38 cellular contexts compared by ENCODE assay signal in the genomic region with DNA sequence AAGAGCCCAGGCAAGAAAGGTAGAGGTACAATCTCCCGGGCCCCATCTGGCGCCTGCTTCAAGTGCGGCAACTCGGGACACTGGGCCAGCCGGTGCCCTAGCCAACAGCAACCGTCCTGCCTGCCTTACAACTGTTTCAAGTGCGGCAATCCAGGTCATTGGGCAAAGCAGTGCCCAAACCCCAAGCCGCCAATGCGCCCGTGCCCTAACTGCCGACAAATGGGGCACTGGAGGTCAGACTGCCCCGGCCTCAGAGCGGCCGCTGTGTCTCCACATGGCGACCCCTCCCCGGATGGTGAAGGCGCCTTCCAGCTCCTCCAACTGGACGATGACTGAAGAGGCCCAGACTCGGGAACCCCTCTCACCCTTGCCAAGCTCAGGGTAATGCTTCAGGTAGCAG. TPM values are rescaled to one million over a fixed set of nuclear protein-coding genes. Genes with fewer than 3 reads are reported as not detected.
"Had no signal": no experiment of that assay in that cellular context is flagged by ENCODE, and none has a peak within 500 bp of the region (broad histone marks: within the 10 kb centered on the region; RNA-seq: fewer than 3 reads in every experiment).

No MANE protein-coding gene starts in this region.

- H3K27ac ChIP-seq: adrenal gland, body of pancreas, brain microvascular endothelial cell, breast epithelium, VCaP had no signal

- H3K36me3 ChIP-seq: adrenal gland, brain microvascular endothelial cell, breast epithelium had no signal

- DNase-seq: activated B cell treated with CpG ODN at 0.5 μM for 24 hours; activated CD4-positive, alpha-beta memory T cell treated with anti-CD3 and anti-CD28 coated beads for 36 hours; activated CD4-positive, alpha-beta T cell treated with anti-CD3 and anti-CD28 coated beads for 4 hours; activated CD4-positive, alpha-beta T cell treated with anti-CD3 and anti-CD28 coated beads, Interleukin-2, amount 50 U/mL, for 1 hour; activated CD4-positive, alpha-beta T cell treated with anti-CD3 and anti-CD28 coated beads, Interleukin-2, amount 50 U/mL, for 4 hours; activated CD4-positive, CD25-positive, alpha-beta regulatory T cell treated with anti-CD3 and anti-CD28 coated beads, Interleukin-2, amount 50 U/mL, for 72 hours; activated CD8-positive, alpha-beta memory T cell treated with anti-CD3 and anti-CD28 coated beads, Interleukin-2, amount 50 U/mL, for 4 hours; activated CD8-positive, alpha-beta T cell treated with anti-CD3 and anti-CD28 coated beads for 36 hours; activated gamma-delta T cell treated with Interleukin-2 at 50 U/mL for 16 hours; activated naive CD4-positive, alpha-beta T cell; activated naive CD4-positive, alpha-beta T cell treated with anti-CD3 and anti-CD28 coated beads for 36 hours; activated naive CD4-positive, alpha-beta T cell treated with anti-CD3 and anti-CD28 coated beads, Interleukin-2, amount 50 U/mL, for 16 hours; activated naive CD8-positive, alpha-beta T cell treated with anti-CD3 and anti-CD28 coated beads for 36 hours; activated T-cell treated with anti-CD3 and anti-CD28 coated beads for 4 hours; activated T-cell treated with anti-CD3 and anti-CD28 coated beads, Interleukin-2, amount 50 U/mL, for 1 hour; activated T-cell treated with anti-CD3 and anti-CD28 coated beads, Interleukin-2, amount 50 U/mL, for 4 hours; activated T-cell treated with anti-CD3 and anti-CD28 coated beads, Interleukin-2, amount 50 U/mL, for 72 hours; adrenal gland; amniotic stem cell; aorta; body of pancreas; brain microvascular endothelial cell; central memory CD4-positive, alpha-beta T cell; T-helper 1 cell; T-helper 2 cell; T-helper 9 cell had no signal

- H3K4me3 Mint-ChIP-seq: activated B cell treated with CpG ODN at 0.5 μM for 24 hours; activated CD4-positive, alpha-beta memory T cell treated with anti-CD3 and anti-CD28 coated beads for 36 hours; activated CD4-positive, alpha-beta T cell treated with anti-CD3 and anti-CD28 coated beads, Interleukin-2, amount 10 ng/mL, durations not matched to agents 24 days and 14 days; activated CD8-positive, alpha-beta T cell treated with anti-CD3 and anti-CD28 coated beads for 36 hours; activated naive CD4-positive, alpha-beta T cell treated with anti-CD3 and anti-CD28 coated beads for 36 hours; activated naive CD8-positive, alpha-beta T cell treated with anti-CD3 and anti-CD28 coated beads for 36 hours; activated T-cell treated with anti-CD3 and anti-CD28 coated beads, Interleukin-2, amount 50 U/mL, for 4 hours; activated T-cell treated with anti-CD3 and anti-CD28 coated beads, Interleukin-2, amount 50 U/mL, for 72 hours; activated T-helper 1 cell treated with anti-CD3 and anti-CD28 coated beads, Interleukin-12 subunit alpha, Interleukin-12 subunit beta, Interleukin-2, Interleukin-4 antibody, amounts not matched to agents 30 ng/mL and 10 ng/mL and 1 ng/mL, durations not matched to agents 14 hours and 24 hours and 36 hours; activated T-helper 17 cell treated with anti-CD3 and anti-CD28 coated beads, Interleukin-2, amount 50 U/mL, for 72 hours; T-helper 1 cell treated with Interleukin-12 subunit alpha and Interleukin-12 subunit beta and Interleukin-4 antibody, amounts not matched to agents 30 μg/mL and 1 μg/mL, for 36 hours; T-helper 2 cell treated with Interferon-gamma antibody and Interleukin-4, amounts not matched to agents 5 μg/mL and 100 μg/mL, for 36 hours had no signal

- H3K9me3 ChIP-seq: adrenal gland, body of pancreas had no signal

- H3K4me3 ChIP-seq: adrenal gland, body of pancreas, breast epithelium had no signal

- H3K36me3 Mint-ChIP-seq: activated CD4-positive, alpha-beta memory T cell treated with anti-CD3 and anti-CD28 coated beads for 36 hours had no signal

- H3K4me1 ChIP-seq: adrenal gland, body of pancreas, breast epithelium had no signal

- ATAC-seq: activated CD8-positive, alpha-beta T cell treated with anti-CD3 and anti-CD28 coated beads for 36 hours; activated naive CD4-positive, alpha-beta T cell treated with anti-CD3 and anti-CD28 coated beads, Interleukin-2, amount 50 U/mL, for 72 hours; activated T-cell treated with anti-CD3 and anti-CD28 coated beads, Interleukin-2, amount 50 U/mL, for 4 hours; activated T-cell treated with anti-CD3 and anti-CD28 coated beads, Interleukin-2, amount 50 U/mL, for 72 hours; activated T-helper 17 cell treated with anti-CD3 and anti-CD28 coated beads, Interleukin-2, amount 50 U/mL, for 72 hours; body of pancreas had no signal

- H3K27me3 Mint-ChIP-seq: activated B cell treated with CpG ODN at 0.5 μM for 24 hours; activated CD4-positive, alpha-beta memory T cell treated with anti-CD3 and anti-CD28 coated beads for 36 hours; activated CD4-positive, alpha-beta T cell treated with anti-CD3 and anti-CD28 coated beads, Interleukin-2, amount 10 ng/mL, durations not matched to agents 24 days and 14 days; activated CD8-positive, alpha-beta T cell treated with anti-CD3 and anti-CD28 coated beads for 36 hours; activated naive CD8-positive, alpha-beta T cell treated with anti-CD3 and anti-CD28 coated beads for 36 hours had no signal

- H3K4me1 Mint-ChIP-seq: activated B cell treated with CpG ODN at 0.5 μM for 24 hours; activated CD4-positive, alpha-beta T cell treated with anti-CD3 and anti-CD28 coated beads, Interleukin-2, amount 10 ng/mL, durations not matched to agents 24 days and 14 days; activated naive CD8-positive, alpha-beta T cell treated with anti-CD3 and anti-CD28 coated beads for 36 hours; activated T-helper 17 cell treated with anti-CD3 and anti-CD28 coated beads, Interleukin-2, amount 50 U/mL, for 72 hours had no signal

- H3K27ac Mint-ChIP-seq: activated B cell treated with CpG ODN at 0.5 μM for 24 hours; activated CD4-positive, alpha-beta memory T cell treated with anti-CD3 and anti-CD28 coated beads for 36 hours; activated CD4-positive, alpha-beta T cell treated with anti-CD3 and anti-CD28 coated beads, Interleukin-2, amount 10 ng/mL, durations not matched to agents 24 days and 14 days; activated CD8-positive, alpha-beta T cell treated with anti-CD3 and anti-CD28 coated beads for 36 hours; activated naive CD4-positive, alpha-beta T cell treated with anti-CD3 and anti-CD28 coated beads for 36 hours; activated naive CD8-positive, alpha-beta T cell treated with anti-CD3 and anti-CD28 coated beads for 36 hours; activated T-cell treated with anti-CD3 and anti-CD28 coated beads, Interleukin-2, amount 50 U/mL, for 72 hours; activated T-helper 1 cell treated with anti-CD3 and anti-CD28 coated beads, Interleukin-12 subunit alpha, Interleukin-12 subunit beta, Interleukin-2, Interleukin-4 antibody, amounts not matched to agents 30 ng/mL and 10 ng/mL and 1 ng/mL, durations not matched to agents 14 hours and 24 hours and 36 hours; activated T-helper 17 cell treated with anti-CD3 and anti-CD28 coated beads, Interleukin-2, amount 50 U/mL, for 72 hours; T-helper 1 cell treated with Interleukin-12 subunit alpha and Interleukin-12 subunit beta and Interleukin-4 antibody, amounts not matched to agents 30 μg/mL and 1 μg/mL, for 36 hours; T-helper 2 cell treated with Interferon-gamma antibody and Interleukin-4, amounts not matched to agents 5 μg/mL and 100 μg/mL, for 36 hours had no signal

- H3K27me3 ChIP-seq: adrenal gland, body of pancreas, brain microvascular endothelial cell, breast epithelium had no signal

RNA-seq across cellular contexts. Expression of a gene that starts 11.4 kb away (rescaled TPM):
- total RNA-seq: activated B cell treated with CpG ODN at 0.5 μM for 24 hours; activated CD4-positive, alpha-beta memory T cell treated with anti-CD3 and anti-CD28 coated beads for 36 hours; activated CD4-positive, alpha-beta T cell treated with anti-CD3 and anti-CD28 coated beads, Interleukin-2, amount 10 ng/mL, durations not matched to agents 24 days and 14 days; activated CD8-positive, alpha-beta memory T cell treated with anti-CD3 and anti-CD28 coated beads for 36 hours; activated CD8-positive, alpha-beta T cell treated with anti-CD3 and anti-CD28 coated beads for 36 hours; activated naive CD4-positive, alpha-beta T cell treated with anti-CD3 and anti-CD28 coated beads for 36 hours; activated naive CD4-positive, alpha-beta T cell treated with anti-CD3 and anti-CD28 coated beads, Interleukin-2, amount 50 U/mL, for 72 hours; activated naive CD8-positive, alpha-beta T cell treated with anti-CD3 and anti-CD28 coated beads for 36 hours; activated T-cell treated with anti-CD3 and anti-CD28 coated beads, Interleukin-2, amount 50 U/mL, for 4 hours; activated T-cell treated with anti-CD3 and anti-CD28 coated beads, Interleukin-2, amount 50 U/mL, for 72 hours; activated T-helper 1 cell treated with anti-CD3 and anti-CD28 coated beads, Interleukin-12 subunit alpha, Interleukin-12 subunit beta, Interleukin-2, Interleukin-4 antibody, amounts not matched to agents 30 ng/mL and 10 ng/mL and 1 ng/mL, durations not matched to agents 14 hours and 24 hours and 36 hours; activated T-helper 17 cell treated with anti-CD3 and anti-CD28 coated beads, Interleukin-2, amount 50 U/mL, for 72 hours; adrenal gland; aorta; astrocyte; body of pancreas; breast epithelium; cardiac septum; cerebellum had no signal
- polyA plus RNA-seq: adrenal gland, aorta had no signal

RNA-seq across cellular contexts. Expression of a gene that starts 37.6 kb away (rescaled TPM):
- total RNA-seq: activated B cell treated with CpG ODN at 0.5 μM for 24 hours; activated CD4-positive, alpha-beta memory T cell treated with anti-CD3 and anti-CD28 coated beads for 36 hours; activated CD4-positive, alpha-beta T cell treated with anti-CD3 and anti-CD28 coated beads, Interleukin-2, amount 10 ng/mL, durations not matched to agents 24 days and 14 days; activated CD8-positive, alpha-beta memory T cell treated with anti-CD3 and anti-CD28 coated beads for 36 hours; activated CD8-positive, alpha-beta T cell treated with anti-CD3 and anti-CD28 coated beads for 36 hours; activated naive CD4-positive, alpha-beta T cell treated with anti-CD3 and anti-CD28 coated beads for 36 hours; activated naive CD4-positive, alpha-beta T cell treated with anti-CD3 and anti-CD28 coated beads, Interleukin-2, amount 50 U/mL, for 72 hours; activated naive CD8-positive, alpha-beta T cell treated with anti-CD3 and anti-CD28 coated beads for 36 hours; activated T-cell treated with anti-CD3 and anti-CD28 coated beads, Interleukin-2, amount 50 U/mL, for 4 hours; activated T-cell treated with anti-CD3 and anti-CD28 coated beads, Interleukin-2, amount 50 U/mL, for 72 hours; activated T-helper 1 cell treated with anti-CD3 and anti-CD28 coated beads, Interleukin-12 subunit alpha, Interleukin-12 subunit beta, Interleukin-2, Interleukin-4 antibody, amounts not matched to agents 30 ng/mL and 10 ng/mL and 1 ng/mL, durations not matched to agents 14 hours and 24 hours and 36 hours; activated T-helper 17 cell treated with anti-CD3 and anti-CD28 coated beads, Interleukin-2, amount 50 U/mL, for 72 hours; adrenal gland; aorta; astrocyte; body of pancreas; breast epithelium; cardiac septum; cerebellum had no signal
- polyA plus RNA-seq: adrenal gland, aorta had no signal

RNA-seq across cellular contexts. Expression of a gene that starts 37.7 kb away (rescaled TPM):
- total RNA-seq: activated B cell treated with CpG ODN at 0.5 μM for 24 hours; activated CD4-positive, alpha-beta memory T cell treated with anti-CD3 and anti-CD28 coated beads for 36 hours; activated CD4-positive, alpha-beta T cell treated with anti-CD3 and anti-CD28 coated beads, Interleukin-2, amount 10 ng/mL, durations not matched to agents 24 days and 14 days; activated CD8-positive, alpha-beta memory T cell treated with anti-CD3 and anti-CD28 coated beads for 36 hours; activated CD8-positive, alpha-beta T cell treated with anti-CD3 and anti-CD28 coated beads for 36 hours; activated naive CD4-positive, alpha-beta T cell treated with anti-CD3 and anti-CD28 coated beads for 36 hours; activated naive CD4-positive, alpha-beta T cell treated with anti-CD3 and anti-CD28 coated beads, Interleukin-2, amount 50 U/mL, for 72 hours; activated naive CD8-positive, alpha-beta T cell treated with anti-CD3 and anti-CD28 coated beads for 36 hours; activated T-cell treated with anti-CD3 and anti-CD28 coated beads, Interleukin-2, amount 50 U/mL, for 4 hours; activated T-cell treated with anti-CD3 and anti-CD28 coated beads, Interleukin-2, amount 50 U/mL, for 72 hours; activated T-helper 1 cell treated with anti-CD3 and anti-CD28 coated beads, Interleukin-12 subunit alpha, Interleukin-12 subunit beta, Interleukin-2, Interleukin-4 antibody, amounts not matched to agents 30 ng/mL and 10 ng/mL and 1 ng/mL, durations not matched to agents 14 hours and 24 hours and 36 hours; activated T-helper 17 cell treated with anti-CD3 and anti-CD28 coated beads, Interleukin-2, amount 50 U/mL, for 72 hours; adrenal gland; aorta; astrocyte; body of pancreas; breast epithelium; cardiac septum; cerebellum had no signal
- polyA plus RNA-seq: adrenal gland, aorta had no signal

RNA-seq across cellular contexts. Expression of a gene that starts 50.2 kb away (rescaled TPM):
- total RNA-seq: activated B cell treated with CpG ODN at 0.5 μM for 24 hours; activated CD4-positive, alpha-beta memory T cell treated with anti-CD3 and anti-CD28 coated beads for 36 hours; activated CD4-positive, alpha-beta T cell treated with anti-CD3 and anti-CD28 coated beads, Interleukin-2, amount 10 ng/mL, durations not matched to agents 24 days and 14 days; activated CD8-positive, alpha-beta memory T cell treated with anti-CD3 and anti-CD28 coated beads for 36 hours; activated CD8-positive, alpha-beta T cell treated with anti-CD3 and anti-CD28 coated beads for 36 hours; activated naive CD4-positive, alpha-beta T cell treated with anti-CD3 and anti-CD28 coated beads for 36 hours; activated naive CD4-positive, alpha-beta T cell treated with anti-CD3 and anti-CD28 coated beads, Interleukin-2, amount 50 U/mL, for 72 hours; activated naive CD8-positive, alpha-beta T cell treated with anti-CD3 and anti-CD28 coated beads for 36 hours; activated T-cell treated with anti-CD3 and anti-CD28 coated beads, Interleukin-2, amount 50 U/mL, for 4 hours; activated T-cell treated with anti-CD3 and anti-CD28 coated beads, Interleukin-2, amount 50 U/mL, for 72 hours; activated T-helper 1 cell treated with anti-CD3 and anti-CD28 coated beads, Interleukin-12 subunit alpha, Interleukin-12 subunit beta, Interleukin-2, Interleukin-4 antibody, amounts not matched to agents 30 ng/mL and 10 ng/mL and 1 ng/mL, durations not matched to agents 14 hours and 24 hours and 36 hours; activated T-helper 17 cell treated with anti-CD3 and anti-CD28 coated beads, Interleukin-2, amount 50 U/mL, for 72 hours; adrenal gland; aorta; astrocyte; body of pancreas; breast epithelium; cardiac septum; cerebellum had no signal
- polyA plus RNA-seq: adrenal gland, aorta had no signal

RNA-seq across cellular contexts. Expression of a gene that starts 56.2 kb away (rescaled TPM):
- total RNA-seq: activated B cell treated with CpG ODN at 0.5 μM for 24 hours; activated CD4-positive, alpha-beta memory T cell treated with anti-CD3 and anti-CD28 coated beads for 36 hours; activated CD4-positive, alpha-beta T cell treated with anti-CD3 and anti-CD28 coated beads, Interleukin-2, amount 10 ng/mL, durations not matched to agents 24 days and 14 days; activated CD8-positive, alpha-beta memory T cell treated with anti-CD3 and anti-CD28 coated beads for 36 hours; activated CD8-positive, alpha-beta T cell treated with anti-CD3 and anti-CD28 coated beads for 36 hours; activated naive CD4-positive, alpha-beta T cell treated with anti-CD3 and anti-CD28 coated beads for 36 hours; activated naive CD4-positive, alpha-beta T cell treated with anti-CD3 and anti-CD28 coated beads, Interleukin-2, amount 50 U/mL, for 72 hours; activated naive CD8-positive, alpha-beta T cell treated with anti-CD3 and anti-CD28 coated beads for 36 hours; activated T-cell treated with anti-CD3 and anti-CD28 coated beads, Interleukin-2, amount 50 U/mL, for 4 hours; activated T-cell treated with anti-CD3 and anti-CD28 coated beads, Interleukin-2, amount 50 U/mL, for 72 hours; activated T-helper 1 cell treated with anti-CD3 and anti-CD28 coated beads, Interleukin-12 subunit alpha, Interleukin-12 subunit beta, Interleukin-2, Interleukin-4 antibody, amounts not matched to agents 30 ng/mL and 10 ng/mL and 1 ng/mL, durations not matched to agents 14 hours and 24 hours and 36 hours; activated T-helper 17 cell treated with anti-CD3 and anti-CD28 coated beads, Interleukin-2, amount 50 U/mL, for 72 hours; aorta; astrocyte; body of pancreas; breast epithelium; cardiac septum; cerebellum had no signal
- polyA plus RNA-seq: adrenal gland, aorta had no signal
